21 cellular contexts compared by ENCODE assay signal in the genomic region with DNA sequence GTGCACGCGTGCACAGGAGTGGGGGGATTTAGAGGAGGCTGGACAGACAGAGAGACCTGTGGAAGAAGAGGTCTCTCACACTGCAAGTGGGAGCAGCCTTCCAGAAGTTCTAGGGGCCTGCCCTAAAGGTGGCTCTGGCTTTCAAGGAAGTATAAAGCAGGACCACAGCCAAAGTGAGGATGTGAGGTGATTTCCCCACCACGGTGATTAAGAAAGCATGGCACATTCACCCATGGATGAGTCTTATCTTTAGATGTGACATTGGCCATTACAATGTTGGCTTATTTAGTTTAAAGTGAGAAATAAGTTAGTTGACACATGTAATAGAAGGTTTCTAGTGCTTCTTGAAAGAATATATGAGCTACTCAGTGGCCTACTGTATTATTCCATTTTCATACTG.
"Had no signal": no experiment of that assay in that cellular context is flagged by ENCODE, and none has a peak within 500 bp of the region (broad histone marks: within the 10 kb centered on the region; RNA-seq: fewer than 3 reads in every experiment).

No MANE protein-coding gene starts in this region.

- DNase-seq: activated CD4-positive, alpha-beta memory T cell treated with anti-CD3 and anti-CD28 coated beads, Interleukin-2, amount 10 ng/mL, durations not matched to agents 7 days and 5 days; activated CD4-positive, alpha-beta T cell treated with anti-CD3 and anti-CD28 coated beads for 48 hours; activated CD4-positive, CD25-positive, alpha-beta regulatory T cell; activated CD8-positive, alpha-beta memory T cell treated with anti-CD3 and anti-CD28 coated beads, Interleukin-2, amount 10 ng/mL, durations not matched to agents 7 days and 5 days; brain microvascular endothelial cell; cortex of kidney; kidney; naive B cell; ovary; right lobe of liver; SJCRH30; stimulated activated CD4-positive, alpha-beta T cell treated with anti-CD3 and anti-CD28 coated beads, Interleukin-4, amount 100 ng/mL, for 1 hour had no signal

- H3K4me1 Mint-ChIP-seq: mesothelial cell of epicardium had no signal

- H3K27me3 Mint-ChIP-seq: activated CD4-positive, alpha-beta memory T cell treated with anti-CD3 and anti-CD28 coated beads, Interleukin-2, amount 10 ng/mL, durations not matched to agents 7 days and 5 days; activated CD8-positive, alpha-beta memory T cell treated with anti-CD3 and anti-CD28 coated beads, Interleukin-2, amount 10 ng/mL, durations not matched to agents 7 days and 5 days; activated naive CD8-positive, alpha-beta T cell; naive B cell had no signal

- H3K4me3 ChIP-seq: ascending aorta, gastroesophageal sphincter, hepatocyte, ovary, right lobe of liver, SJCRH30, tibial nerve had no signal

- H3K36me3 ChIP-seq: ascending aorta, brain microvascular endothelial cell, gastroesophageal sphincter, ovary, right lobe of liver, SJCRH30, tibial nerve had no signal

- H3K27me3 ChIP-seq: ascending aorta, brain microvascular endothelial cell, gastroesophageal sphincter, hepatocyte, ovary, right lobe of liver, SJCRH30, tibial nerve had no signal

- H3K4me3 Mint-ChIP-seq: activated CD4-positive, alpha-beta memory T cell treated with anti-CD3 and anti-CD28 coated beads, Interleukin-2, amount 10 ng/mL, durations not matched to agents 7 days and 5 days; activated CD8-positive, alpha-beta memory T cell treated with anti-CD3 and anti-CD28 coated beads, Interleukin-2, amount 10 ng/mL, durations not matched to agents 7 days and 5 days; activated naive CD8-positive, alpha-beta T cell; mesothelial cell of epicardium; naive B cell; T-helper 2 cell treated with Interferon-gamma antibody and Interleukin-4, amounts not matched to agents 5 μg/mL and 100 μg/mL, for 36 hours had no signal

- ATAC-seq: activated CD8-positive, alpha-beta memory T cell treated with anti-CD3 and anti-CD28 coated beads, Interleukin-2, amount 10 ng/mL, durations not matched to agents 7 days and 5 days; gastroesophageal sphincter; right lobe of liver; SK-N-SH treated with all-trans-retinoic acid at 6 μM for 48 hours had no signal

- H3K36me3 Mint-ChIP-seq: activated CD8-positive, alpha-beta memory T cell treated with anti-CD3 and anti-CD28 coated beads, Interleukin-2, amount 10 ng/mL, durations not matched to agents 7 days and 5 days; activated naive CD8-positive, alpha-beta T cell; mesothelial cell of epicardium; naive B cell had no signal

- H3K9me3 Mint-ChIP-seq: activated CD4-positive, alpha-beta memory T cell treated with anti-CD3 and anti-CD28 coated beads, Interleukin-2, amount 10 ng/mL, durations not matched to agents 7 days and 5 days; mesothelial cell of epicardium; naive B cell had no signal

- H3K27ac Mint-ChIP-seq: activated CD4-positive, alpha-beta memory T cell treated with anti-CD3 and anti-CD28 coated beads, Interleukin-2, amount 10 ng/mL, durations not matched to agents 7 days and 5 days; activated CD8-positive, alpha-beta memory T cell treated with anti-CD3 and anti-CD28 coated beads, Interleukin-2, amount 10 ng/mL, durations not matched to agents 7 days and 5 days; mesothelial cell of epicardium; progenitor cell of endocrine pancreas; T-helper 2 cell treated with Interferon-gamma antibody and Interleukin-4, amounts not matched to agents 5 μg/mL and 100 μg/mL, for 36 hours had no signal
